In genomic region chr7:1228535-1229333, GRCh38 we compare ENCODE assay signal across 35 cellular contexts. TPM values are rescaled to one million over a fixed set of nuclear protein-coding genes. Genes with fewer than 3 reads are reported as not detected.
DNase-seq lines count a peak whose midpoint lies in the region; ATAC-seq, FAIRE-seq and TF ChIP-seq lines count a peak whose summit lies in the region.
"Had no signal": no experiment of that assay in that cellular context is flagged by ENCODE, and none has a peak within 500 bp of the region (broad histone marks: within the 10 kb centered on the region; RNA-seq: fewer than 3 reads in every experiment).

No MANE protein-coding gene starts in this region.

- H3K4me2 ChIP-seq in HepG2 (ENCODE audit: low read depth, low read length) (no peak overlapping the region), osteoblast (ENCODE audit: insufficient read depth, low read length) (no peak overlapping the region)

- no peak for TF ChIP-seq RAD21 in HepG2 (CRISPR knock-in tag; IDR thresholded peaks at IDR 0.05)

- H3K4me1 ChIP-seq in HepG2 (ENCODE audit: insufficient read depth, low read length) (no peaks in the 10 kb centered on the region), right lobe of liver (no peaks in the 10 kb centered on the region), osteoblast (ENCODE audit: insufficient read depth, low read length) (no peaks in the 10 kb centered on the region)
- H3K4me1 ChIP-seq: BE2C, prostate gland had no signal

- H3K9me3 Mint-ChIP-seq in IgD-negative memory B cell (peaks cover 0 to 2% (median 0%) of the 10 kb centered on the region in 3 donors), brain (peaks cover 0 to 2% (median 0%) of the 10 kb centered on the region in 5 experiments)
- H3K9me3 Mint-ChIP-seq: activated CD4-positive, alpha-beta memory T cell treated with anti-CD3 and anti-CD28 coated beads for 36 hours; CD8-positive, alpha-beta T cell; endodermal cell had no signal

- POLR2A ChIA-PET in HepG2 (lab: Yijun Ruan, JAX), result no interaction called here

- no TSS peak for BruUV-seq in HepG2 (replicated peaks; lab: Mats Ljungman, UMichigan)

- H3K36me3 ChIP-seq in HepG2 (replicated peaks in 1 of 2; ENCODE audit: control insufficient read depth in 1 of 2, insufficient read depth in 2 of 2, low read length in 2 of 2), result no peaks in the 10 kb centered on the region
- no peaks in the 10 kb centered on the region for H3K36me3 ChIP-seq in right lobe of liver
- no peaks in the 10 kb centered on the region for H3K36me3 ChIP-seq in osteoblast (ENCODE audit: insufficient read depth, low read length)
- H3K36me3 ChIP-seq: BE2C, esophagus muscularis mucosa, left ventricle myocardium inferior, prostate gland, transverse colon had no signal

- peaks cover 13 to 81% of the 10 kb centered on the region in 2 experiments for H3K27me3 ChIP-seq in HepG2 (ENCODE audit: control insufficient read depth in 1 of 2, insufficient read depth in 2 of 2, low read length in 2 of 2)
- peaks cover 17 to 73% of the 10 kb centered on the region in 2 donors for H3K27me3 ChIP-seq in right lobe of liver
- H3K27me3 ChIP-seq in osteoblast (ENCODE audit: insufficient read depth, low read length), result peaks cover 83% of the 10 kb centered on the region

- H4K20me1 ChIP-seq in HepG2 (ENCODE audit: insufficient read depth, low read length) (0 out of 2 replicates have a peak, but pooled peaks cover 4% of the 10 kb centered on the region), osteoblast (ENCODE audit: insufficient read depth, low read length) (no peaks in the 10 kb centered on the region)

- no peak for TF ChIP-seq POLR2A in HepG2 (IDR thresholded peaks at IDR 0.05; ENCODE audit: insufficient read depth in 1 of 2, low read depth in 2 of 2, low read length in 2 of 2)
- TF ChIP-seq POLR2A in right lobe of liver (IDR thresholded peaks at IDR 0.05), result no peak

- no peak for FAIRE-seq in HepG2 (lab: Jason Lieb, UNC)
- FAIRE-seq: GM12878 had no signal

- no peaks in the 10 kb centered on the region for H3K79me2 ChIP-seq in HepG2 (ENCODE audit: insufficient read depth, low read length)
- no peaks in the 10 kb centered on the region for H3K79me2 ChIP-seq in osteoblast (ENCODE audit: insufficient read depth, low read length)

- in situ Hi-C loops in HepG2 (cut with HindIII; ENCODE audit: extremely low pct_ligation_motif_present, low pct_unique_long_range_greater_than_20kb), result loop anchor here (10.0 kb wide), 1 partner anchor 166 kb away; no protein-coding TSS in a partner anchor

- H3K4me1 Mint-ChIP-seq in IgD-negative memory B cell (peaks cover 0 to 6% (median 5%) of the 10 kb centered on the region in 3 donors), brain (peaks cover 55% of the 10 kb centered on the region)

- no peak for TF ChIP-seq EP300 in HepG2 (IDR thresholded peaks at IDR 0.05; ENCODE audit: low read depth in 2 of 2, low read length in 2 of 2)
- TF ChIP-seq EP300 in HepG2 (CRISPR knock-in tag; IDR thresholded peaks at IDR 0.05; ENCODE audit: borderline replicate concordance), result no peak

- peaks cover 37% of the 10 kb centered on the region for H3K27me3 Mint-ChIP-seq in IgD-negative memory B cell
- peaks cover 92% of the 10 kb centered on the region for H3K27me3 Mint-ChIP-seq in brain

- H2AFZ ChIP-seq in HepG2 (ENCODE audit: low read length) (no peak overlapping the region), osteoblast (ENCODE audit: low read length) (no peak overlapping the region)

- ATAC-seq in HepG2 (no peak), right lobe of liver (no peak), HG02623 (IDR thresholded peaks at IDR 0.05; ENCODE audit: unreplicated experiment) (no peak)
- ATAC-seq: CD8-positive, alpha-beta T cell; GM12878; PC-3; sciatic nerve had no signal

- 30% methylated on average over 20 of the region's 20 CpGs for WGBS in HepG2 (ENCODE audit: low lambda C conversion rate)
- 10% methylated on average over 20 of the region's 20 CpGs for WGBS in right lobe of liver (ENCODE audit: insufficient coverage, low coverage, low lambda C conversion rate, missing lambda C conversion rate)

- no peak overlapping the region for H3K9ac ChIP-seq in HepG2 (ENCODE audit: insufficient read depth, low read depth, low read length)

- intact Hi-C loops in HepG2 (cut with micrococcal nuclease; ENCODE audit: unreplicated experiment), result loop anchor here (5.0 kb wide), 1 partner anchor 184 kb away; no protein-coding TSS in a partner anchor
- intact Hi-C loops in right lobe of liver (cut with DNase I), result no loop called here

- H3K9me3 ChIP-seq in HepG2 (ENCODE audit: low read length) (no peaks in the 10 kb centered on the region), right lobe of liver (no peaks in the 10 kb centered on the region), osteoblast (ENCODE audit: low read depth, low read length) (no peaks in the 10 kb centered on the region)
- H3K9me3 ChIP-seq: BE2C, esophagus muscularis mucosa, left ventricle myocardium inferior, prostate gland, transverse colon had no signal

- H3K27ac Mint-ChIP-seq in IgD-negative memory B cell (peak overlapping the region; percentile 84 to 90 (median 87)), brain (peak overlapping the region in 3 of 5 experiments; percentile 19 to 92 (median 92))
- H3K27ac Mint-ChIP-seq: activated CD4-positive, alpha-beta memory T cell treated with anti-CD3 and anti-CD28 coated beads for 36 hours; CD8-positive, alpha-beta T cell; endodermal cell had no signal

- DNase-seq in HepG2 (ENCODE audit: low spot score) (no peak), right lobe of liver (no peak), osteoblast (ENCODE audit: insufficient read length, low spot score, missing footprints) (peak; percentile 57), DMS79 treated with DMSO at 0.1 percent for 48 hours (lab: John Stamatoyannopoulos, UW) (no peak), Kasumi-1 (lab: John Stamatoyannopoulos, UW) (no peak)
- DNase-seq: activated CD4-positive, alpha-beta memory T cell treated with anti-CD3 and anti-CD28 coated beads for 36 hours; activated CD4-positive, CD25-positive, alpha-beta regulatory T cell treated with anti-CD3 and anti-CD28 coated beads, Interleukin-2, amount 50 U/mL, for 72 hours; activated effector memory CD4-positive, alpha-beta T cell treated with Interleukin-2 at 50 U/mL for 16 hours; BE2C; CD8-positive, alpha-beta T cell; central memory CD4-positive, alpha-beta T cell; dermis blood vessel endothelial cell; EL; foreskin fibroblast; head of caudate nucleus; islet precursor cell; left ventricle myocardium inferior; NCI-H1417; NCI-H2081 treated with DMSO at 0.1 percent for 48 hours; NCI-H2227 treated with DMSO at 0.1 percent for 48 hours; NCI-H526; NK-92 treated with Interleukin-12 subunit alpha and Interleukin-12 subunit beta, amount 100 ng/mL, for 24 hours; PC-3; stimulated activated CD8-positive, alpha-beta memory T cell treated with anti-CD3 and anti-CD28 coated beads, Interleukin-4, amount 100 ng/mL, for 48 hours; T-helper 2 cell; transverse colon had no signal

- TF ChIP-seq CTCF in HepG2 (CRISPR knock-in tag; IDR thresholded peaks at IDR 0.05), result no peak
- TF ChIP-seq CTCF in right lobe of liver (IDR thresholded peaks at IDR 0.05), result no peak
- TF ChIP-seq CTCF in brain (conservative IDR thresholded peaks at IDR 0.05), result no peak
- TF ChIP-seq CTCF in osteoblast (IDR thresholded peaks at IDR 0.05; ENCODE audit: extremely low read depth, low read depth, low read length), result no peak

- H3K4me3 ChIP-seq in HepG2 (replicated peaks in 1 of 3; ENCODE audit: insufficient read depth in 1 of 3, low read depth in 2 of 3, low read length in 3 of 3) (no peak overlapping the region), right lobe of liver (no peak overlapping the region), osteoblast (ENCODE audit: insufficient read depth, low read length) (no peak overlapping the region)
- H3K4me3 ChIP-seq: esophagus muscularis mucosa, GM12878, left ventricle myocardium inferior, prostate gland, transverse colon had no signal

- H3K4me3 Mint-ChIP-seq in IgD-negative memory B cell, result peak overlapping the region in 2 of 4 donors; percentile 40 to 45
- H3K4me3 Mint-ChIP-seq in brain, result peak overlapping the region in 3 of 5 experiments; percentile 68 to 74 (median 73)
- H3K4me3 Mint-ChIP-seq: activated CD4-positive, alpha-beta memory T cell treated with anti-CD3 and anti-CD28 coated beads for 36 hours; CD8-positive, alpha-beta T cell had no signal

- CTCF ChIA-PET in HepG2 (lab: Yijun Ruan, JAX; ENCODE audit: low intra/inter-chr PET ratio, low total read pairs), result no interaction called here

- H3K36me3 Mint-ChIP-seq in IgD-negative memory B cell (no peaks in the 10 kb centered on the region), brain (no peaks in the 10 kb centered on the region)
- H3K36me3 Mint-ChIP-seq: CD8-positive, alpha-beta T cell had no signal

- H3K27ac ChIP-seq in HepG2 (ENCODE audit: extremely low read length, insufficient read depth, low read length), result no peak overlapping the region
- no peak overlapping the region for H3K27ac ChIP-seq in right lobe of liver
- no peak overlapping the region for H3K27ac ChIP-seq in osteoblast (ENCODE audit: low read depth, low read length)
- H3K27ac ChIP-seq: esophagus muscularis mucosa, left ventricle myocardium inferior, prostate gland, transverse colon had no signal

RNA-seq across cellular contexts. Expression of gene UNCX, which starts 3.9 kb away (rescaled TPM):
- total RNA-seq in HepG2 (2016; rRNA removed; fragmentation: Illumina TruSeq; extraction: Trizol) (not detected in 2 replicates), right lobe of liver (not detected), osteoblast (not detected in 2 replicates)
- total RNA-seq in HepG2 (2016; cell fraction: cytosol; rRNA removed; fragmentation: Illumina TruSeq; extraction: Trizol; ENCODE audit: low read depth), result not detected in 2 replicates
- total RNA-seq in HepG2 (2016; cell fraction: insoluble cytoplasmic fraction; rRNA removed; fragmentation: Illumina TruSeq; extraction: Trizol), result not detected in 2 replicates
- total RNA-seq in HepG2 (2016; cell fraction: membrane; rRNA removed; fragmentation: Illumina TruSeq; extraction: Trizol), result not detected in 2 replicates
- not detected in 2 replicates for total RNA-seq in HepG2 (2016; cell fraction: nucleus; rRNA removed; fragmentation: Illumina TruSeq; extraction: Trizol)
- polyA plus RNA-seq in HepG2 (2011; rRNA removed) (not detected in 2 replicates), IgD-negative memory B cell (not detected), brain (ENCODE audit: insufficient read depth, low read depth, low replicate concordance) (not detected)
- not detected in 2 replicates for polyA plus RNA-seq in HepG2 (2011; cell fraction: cytosol; rRNA removed)
- polyA plus RNA-seq in HepG2 (2011; cell fraction: nucleus; rRNA removed), result not detected in 2 replicates
- polyA plus RNA-seq in HepG2 (2012), result not detected in 2 replicates
- polyA plus RNA-seq in HepG2 (2016; cell fraction: cytosol; fragmentation: Illumina TruSeq; extraction: Trizol; ENCODE audit: low read depth), result not detected in 2 replicates
- polyA plus RNA-seq in HepG2 (2016; cell fraction: insoluble cytoplasmic fraction; fragmentation: Illumina TruSeq; extraction: Trizol; ENCODE audit: low read depth), result not detected in 2 replicates
- polyA plus RNA-seq in HepG2 (2016; cell fraction: membrane; fragmentation: Illumina TruSeq; extraction: Trizol; ENCODE audit: low read depth), result not detected in 2 replicates
- not detected in 2 replicates for polyA plus RNA-seq in HepG2 (2016; cell fraction: nucleus; fragmentation: Illumina TruSeq; extraction: Trizol; ENCODE audit: insufficient read depth, low read depth)
- not detected in 2 replicates for polyA minus RNA-seq in HepG2 (2011; rRNA and poly(A)+ RNA removed; ENCODE audit: low replicate concordance)
- not detected in 2 replicates for polyA minus RNA-seq in HepG2 (2011; cell fraction: cytosol; rRNA and poly(A)+ RNA removed)
- polyA minus RNA-seq in HepG2 (2011; cell fraction: nucleus; rRNA and poly(A)+ RNA removed), result not detected in 2 replicates
- total RNA-seq: activated CD4-positive, alpha-beta memory T cell treated with anti-CD3 and anti-CD28 coated beads for 36 hours; CD8-positive, alpha-beta T cell; dermis blood vessel endothelial cell; esophagus muscularis mucosa; GM12878; left ventricle myocardium inferior; MCF 10A; PC-3; prostate gland; sciatic nerve; transverse colon had no signal
- polyA plus RNA-seq: GM12878 had no signal
